Comparison of ENCODE assay signal across 1 cellular context in the genomic region with DNA sequence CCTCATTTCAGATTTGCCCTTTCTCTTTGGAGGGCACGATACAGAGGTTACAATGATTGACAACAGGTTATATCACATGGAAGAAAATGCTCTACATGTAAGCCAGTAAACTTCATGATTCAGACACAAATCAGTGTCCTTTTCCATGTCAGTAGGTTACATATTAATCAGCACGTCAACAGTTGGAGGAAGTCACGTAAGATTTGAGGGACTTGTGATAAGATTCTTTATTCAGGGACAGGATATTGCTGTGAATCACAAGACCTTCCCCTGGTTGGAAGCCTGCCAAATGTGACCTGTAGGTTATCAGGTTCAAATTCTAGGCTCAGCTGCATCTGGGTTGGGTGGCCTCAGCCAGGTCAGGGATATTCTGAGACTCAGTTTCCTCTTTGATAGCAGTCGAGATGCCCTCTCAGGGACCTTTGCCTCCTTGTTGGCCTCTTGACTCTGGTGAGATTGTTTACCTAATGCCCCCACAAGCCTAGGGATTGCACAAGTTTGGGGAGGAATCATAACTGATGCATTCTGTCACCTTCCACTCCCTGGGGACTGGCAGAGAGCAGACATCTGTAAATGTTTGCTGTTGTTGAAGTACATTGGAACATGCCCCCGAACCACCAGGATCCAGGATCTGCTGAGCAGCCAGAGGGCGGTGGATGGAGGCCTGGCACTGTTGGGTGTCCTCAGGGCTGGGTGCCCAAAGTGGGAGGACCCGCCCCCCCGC.
TF ChIP-seq lines count a peak whose summit lies in the region.

No MANE protein-coding gene starts in this region.

TF ChIP-seq in HepG2, 621 proteins besides CTCF, POLR2A, EP300 and RAD21 (continued from another document and continues in another):
- no peak for TF ChIP-seq RELA (CRISPR knock-in tag; IDR thresholded peaks at IDR 0.05)
- TF ChIP-seq CEBPB (IDR thresholded peaks at IDR 0.05; ENCODE audit: borderline replicate concordance, low read depth, low read length), result peak; percentile 79; the same call in 1 of the 2 replicates
- peak; percentile 79 for TF ChIP-seq ISL2 (CRISPR knock-in tag; IDR thresholded peaks at IDR 0.05)
- peak; percentile 44; the same call in 1 of the 2 replicates for TF ChIP-seq ZNF605 (CRISPR knock-in tag; IDR thresholded peaks at IDR 0.05)
- TF ChIP-seq PITX1 (CRISPR knock-in tag; IDR thresholded peaks at IDR 0.05), result peak; percentile 86
- peak; percentile 83 for TF ChIP-seq ZBTB38 (CRISPR knock-in tag; IDR thresholded peaks at IDR 0.05)
- TF ChIP-seq, protein P1, sequence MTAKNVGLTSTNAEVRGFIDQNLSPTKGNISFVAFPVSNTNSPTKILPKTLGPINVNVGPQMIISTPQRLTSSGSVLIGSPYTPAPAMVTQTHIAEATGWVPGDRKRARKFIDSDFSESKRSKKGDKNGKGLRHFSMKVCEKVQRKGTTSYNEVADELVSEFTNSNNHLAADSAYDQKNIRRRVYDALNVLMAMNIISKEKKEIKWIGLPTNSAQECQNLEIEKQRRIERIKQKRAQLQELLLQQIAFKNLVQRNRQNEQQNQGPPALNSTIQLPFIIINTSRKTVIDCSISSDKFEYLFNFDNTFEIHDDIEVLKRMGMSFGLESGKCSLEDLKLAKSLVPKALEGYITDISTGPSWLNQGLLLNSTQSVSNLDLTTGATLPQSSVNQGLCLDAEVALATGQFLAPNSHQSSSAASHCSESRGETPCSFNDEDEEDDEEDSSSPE (CRISPR knock-in tag; IDR thresholded peaks at IDR 0.05), result 0 out of 2 replicates have a peak, but pooled peaks have one; percentile 11
- peak; percentile 82 for TF ChIP-seq IKZF5 (CRISPR knock-in tag; IDR thresholded peaks at IDR 0.05)
- peak; percentile 73; the same call in 1 of the 2 replicates for TF ChIP-seq ZNF296 (CRISPR knock-in tag; conservative IDR thresholded peaks at IDR 0.05)
- peak; percentile 95 for TF ChIP-seq NR2F2 (IDR thresholded peaks at IDR 0.05; ENCODE audit: borderline replicate concordance, low read depth)
- TF ChIP-seq ZNF792 (CRISPR knock-in tag; IDR thresholded peaks at IDR 0.05), result no peak
- TF ChIP-seq, protein P2, sequence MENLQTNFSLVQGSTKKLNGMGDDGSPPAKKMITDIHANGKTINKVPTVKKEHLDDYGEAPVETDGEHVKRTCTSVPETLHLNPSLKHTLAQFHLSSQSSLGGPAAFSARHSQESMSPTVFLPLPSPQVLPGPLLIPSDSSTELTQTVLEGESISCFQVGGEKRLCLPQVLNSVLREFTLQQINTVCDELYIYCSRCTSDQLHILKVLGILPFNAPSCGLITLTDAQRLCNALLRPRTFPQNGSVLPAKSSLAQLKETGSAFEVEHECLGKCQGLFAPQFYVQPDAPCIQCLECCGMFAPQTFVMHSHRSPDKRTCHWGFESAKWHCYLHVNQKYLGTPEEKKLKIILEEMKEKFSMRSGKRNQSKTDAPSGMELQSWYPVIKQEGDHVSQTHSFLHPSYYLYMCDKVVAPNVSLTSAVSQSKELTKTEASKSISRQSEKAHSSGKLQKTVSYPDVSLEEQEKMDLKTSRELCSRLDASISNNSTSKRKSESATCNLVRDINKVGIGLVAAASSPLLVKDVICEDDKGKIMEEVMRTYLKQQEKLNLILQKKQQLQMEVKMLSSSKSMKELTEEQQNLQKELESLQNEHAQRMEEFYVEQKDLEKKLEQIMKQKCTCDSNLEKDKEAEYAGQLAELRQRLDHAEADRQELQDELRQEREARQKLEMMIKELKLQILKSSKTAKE (CRISPR knock-in tag; IDR thresholded peaks at IDR 0.05; ENCODE audit: borderline replicate concordance), result peak; percentile 86
- peak; percentile 91; the same call in 1 of the 2 replicates for TF ChIP-seq ZNF746 (CRISPR knock-in tag; IDR thresholded peaks at IDR 0.05)
- peak; percentile 87 for TF ChIP-seq PHF5A (CRISPR knock-in tag; IDR thresholded peaks at IDR 0.05; ENCODE audit: low read depth, unreplicated experiment)
- no peak for TF ChIP-seq ELF1 (CRISPR knock-in tag; IDR thresholded peaks at IDR 0.05)
- no peak for TF ChIP-seq RBAK (CRISPR knock-in tag; IDR thresholded peaks at IDR 0.05)
- TF ChIP-seq ZNF260 (CRISPR knock-in tag; IDR thresholded peaks at IDR 0.05; ENCODE audit: borderline replicate concordance, low read depth), result no peak
- TF ChIP-seq, protein P3, sequence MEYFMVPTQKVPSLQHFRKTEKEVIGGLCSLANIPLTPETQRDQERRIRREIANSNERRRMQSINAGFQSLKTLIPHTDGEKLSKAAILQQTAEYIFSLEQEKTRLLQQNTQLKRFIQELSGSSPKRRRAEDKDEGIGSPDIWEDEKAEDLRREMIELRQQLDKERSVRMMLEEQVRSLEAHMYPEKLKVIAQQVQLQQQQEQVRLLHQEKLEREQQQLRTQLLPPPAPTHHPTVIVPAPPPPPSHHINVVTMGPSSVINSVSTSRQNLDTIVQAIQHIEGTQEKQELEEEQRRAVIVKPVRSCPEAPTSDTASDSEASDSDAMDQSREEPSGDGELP (IDR thresholded peaks at IDR 0.05; ENCODE audit: borderline replicate concordance, low read depth), result peak; percentile 76
- TF ChIP-seq ZGPAT (CRISPR knock-in tag; IDR thresholded peaks at IDR 0.05), result peak; percentile 73
- no peak for TF ChIP-seq ZNF512B (CRISPR knock-in tag; IDR thresholded peaks at IDR 0.05; ENCODE audit: borderline replicate concordance)
- 0 out of 2 replicates have a peak, but pooled peaks have one; percentile 30 for TF ChIP-seq ATF1 (CRISPR knock-in tag; IDR thresholded peaks at IDR 0.05)
- TF ChIP-seq THYN1 (CRISPR knock-in tag; IDR thresholded peaks at IDR 0.05; ENCODE audit: borderline replicate concordance, low read depth), result no peak
- TF ChIP-seq, protein P4, sequence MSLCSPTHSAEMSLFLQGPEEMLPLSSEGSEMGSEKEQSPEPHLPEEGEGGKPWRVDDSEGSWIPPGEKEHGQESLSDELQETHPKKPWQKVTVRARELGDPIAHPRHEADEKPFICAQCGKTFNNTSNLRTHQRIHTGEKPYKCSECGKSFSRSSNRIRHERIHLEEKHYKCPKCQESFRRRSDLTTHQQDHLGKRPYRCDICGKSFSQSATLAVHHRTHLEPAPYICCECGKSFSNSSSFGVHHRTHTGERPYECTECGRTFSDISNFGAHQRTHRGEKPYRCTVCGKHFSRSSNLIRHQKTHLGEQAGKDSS (CRISPR knock-in tag; IDR thresholded peaks at IDR 0.05; ENCODE audit: borderline replicate concordance, low read depth), result peak; percentile 54; the same call in 1 of the 2 replicates
- TF ChIP-seq NFIC (IDR thresholded peaks at IDR 0.05; ENCODE audit: low read length), result peak; percentile 98
- peak; percentile 76; the same call in 1 of the 2 replicates for TF ChIP-seq IRF2 (CRISPR knock-in tag; IDR thresholded peaks at IDR 0.05)
- 0 out of 2 replicates have a peak, but pooled peaks have one; percentile 24 for TF ChIP-seq ZBTB2 (CRISPR knock-in tag; IDR thresholded peaks at IDR 0.05; ENCODE audit: low read depth)
- TF ChIP-seq NFKBIZ (CRISPR knock-in tag; IDR thresholded peaks at IDR 0.05), result no peak
- peak; percentile 60; the same call in 1 of the 2 replicates for TF ChIP-seq JUNB (CRISPR knock-in tag; IDR thresholded peaks at IDR 0.05; ENCODE audit: borderline replicate concordance)
- TF ChIP-seq SALL1 (CRISPR knock-in tag; IDR thresholded peaks at IDR 0.05), result peak; percentile 97
- peak; percentile 39; the same call in 1 of the 2 replicates for TF ChIP-seq ERF (CRISPR knock-in tag; IDR thresholded peaks at IDR 0.05)
- no peak for TF ChIP-seq LCORL (IDR thresholded peaks at IDR 0.05)
- TF ChIP-seq LCORL (CRISPR knock-in tag; IDR thresholded peaks at IDR 0.05), result peak; percentile 81
- TF ChIP-seq GTF3A (CRISPR knock-in tag; conservative IDR thresholded peaks at IDR 0.05), result no peak
- TF ChIP-seq ZNF777 (CRISPR knock-in tag; IDR thresholded peaks at IDR 0.05), result no peak
- TF ChIP-seq, protein P5, sequence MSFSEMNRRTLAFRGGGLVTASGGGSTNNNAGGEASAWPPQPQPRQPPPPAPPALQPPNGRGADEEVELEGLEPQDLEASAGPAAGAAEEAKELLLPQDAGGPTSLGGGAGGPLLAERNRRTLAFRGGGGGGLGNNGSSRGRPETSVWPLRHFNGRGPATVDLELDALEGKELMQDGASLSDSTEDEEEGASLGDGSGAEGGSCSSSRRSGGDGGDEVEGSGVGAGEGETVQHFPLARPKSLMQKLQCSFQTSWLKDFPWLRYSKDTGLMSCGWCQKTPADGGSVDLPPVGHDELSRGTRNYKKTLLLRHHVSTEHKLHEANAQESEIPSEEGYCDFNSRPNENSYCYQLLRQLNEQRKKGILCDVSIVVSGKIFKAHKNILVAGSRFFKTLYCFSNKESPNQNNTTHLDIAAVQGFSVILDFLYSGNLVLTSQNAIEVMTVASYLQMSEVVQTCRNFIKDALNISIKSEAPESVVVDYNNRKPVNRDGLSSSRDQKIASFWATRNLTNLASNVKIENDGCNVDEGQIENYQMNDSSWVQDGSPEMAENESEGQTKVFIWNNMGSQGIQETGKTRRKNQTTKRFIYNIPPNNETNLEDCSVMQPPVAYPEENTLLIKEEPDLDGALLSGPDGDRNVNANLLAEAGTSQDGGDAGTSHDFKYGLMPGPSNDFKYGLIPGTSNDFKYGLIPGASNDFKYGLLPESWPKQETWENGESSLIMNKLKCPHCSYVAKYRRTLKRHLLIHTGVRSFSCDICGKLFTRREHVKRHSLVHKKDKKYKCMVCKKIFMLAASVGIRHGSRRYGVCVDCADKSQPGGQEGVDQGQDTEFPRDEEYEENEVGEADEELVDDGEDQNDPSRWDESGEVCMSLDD (CRISPR knock-in tag; IDR thresholded peaks at IDR 0.05; ENCODE audit: borderline replicate concordance), result no peak
- TF ChIP-seq ZNF337 (CRISPR knock-in tag; IDR thresholded peaks at IDR 0.05; ENCODE audit: borderline replicate concordance, low read depth), result peak; percentile 92; the same call in 1 of the 2 replicates
- TF ChIP-seq RCOR2 (CRISPR knock-in tag; IDR thresholded peaks at IDR 0.05), result peak; percentile 82
- peak; percentile 98 for TF ChIP-seq ETV5 (CRISPR knock-in tag; IDR thresholded peaks at IDR 0.05; ENCODE audit: borderline replicate concordance)
- TF ChIP-seq SMARCC2 (IDR thresholded peaks at IDR 0.05), result no peak
- no peak for TF ChIP-seq USF2 (IDR thresholded peaks at IDR 0.05; ENCODE audit: low read depth, low read length)
- TF ChIP-seq USF2 (CRISPR knock-in tag; IDR thresholded peaks at IDR 0.05; ENCODE audit: borderline replicate concordance), result peak; percentile 75; the same call in 1 of the 2 replicates
